1 cellular context compared by ENCODE assay signal in the genomic region with DNA sequence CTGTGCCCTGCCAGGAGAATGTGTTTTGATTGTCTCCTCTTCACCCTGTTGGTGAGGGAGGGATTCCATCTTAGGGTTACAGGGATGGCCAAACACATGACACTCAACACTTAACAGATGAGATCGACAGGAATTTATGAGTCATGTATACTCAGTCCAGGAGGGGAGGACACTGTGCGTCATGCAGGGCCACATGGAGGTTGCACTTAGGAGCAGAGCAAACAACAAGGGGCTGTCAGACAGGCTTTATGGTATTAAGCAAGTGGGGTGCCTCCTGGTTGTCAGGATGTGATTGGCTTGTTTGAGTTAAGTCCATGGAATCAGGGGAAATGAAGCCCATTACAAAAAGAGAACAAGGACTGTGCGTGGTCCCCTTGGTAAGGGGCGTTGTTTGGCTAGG.
TF ChIP-seq lines count a peak whose summit lies in the region.

No MANE protein-coding gene starts in this region.

TF ChIP-seq in HEK293, 187 proteins besides CTCF, POLR2A, EP300 and RAD21 (continued from another document):
- TF ChIP-seq, protein P1, sequence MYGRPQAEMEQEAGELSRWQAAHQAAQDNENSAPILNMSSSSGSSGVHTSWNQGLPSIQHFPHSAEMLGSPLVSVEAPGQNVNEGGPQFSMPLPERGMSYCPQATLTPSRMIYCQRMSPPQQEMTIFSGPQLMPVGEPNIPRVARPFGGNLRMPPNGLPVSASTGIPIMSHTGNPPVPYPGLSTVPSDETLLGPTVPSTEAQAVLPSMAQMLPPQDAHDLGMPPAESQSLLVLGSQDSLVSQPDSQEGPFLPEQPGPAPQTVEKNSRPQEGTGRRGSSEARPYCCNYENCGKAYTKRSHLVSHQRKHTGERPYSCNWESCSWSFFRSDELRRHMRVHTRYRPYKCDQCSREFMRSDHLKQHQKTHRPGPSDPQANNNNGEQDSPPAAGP (tag by site-specific recombination; IDR thresholded peaks at IDR 0.05), result peak; percentile 85
- no peak for TF ChIP-seq KLF16 (tag by site-specific recombination; IDR thresholded peaks at IDR 0.05)
- peak; percentile 53 for TF ChIP-seq ZIC2 (tag by site-specific recombination; IDR thresholded peaks at IDR 0.05)
- 0 out of 2 replicates have a peak, but pooled peaks have one; percentile 45 for TF ChIP-seq ZNF629 (tag by site-specific recombination; IDR thresholded peaks at IDR 0.05)
